Comparison of ENCODE assay signal across 10 cellular contexts in genomic region chr4:162683659-162684370, GRCh38.
DNase-seq lines count a peak whose midpoint lies in the region; ATAC-seq and FAIRE-seq lines count a peak whose summit lies in the region.
"Had no signal": no experiment of that assay in that cellular context is flagged by ENCODE, and none has a peak within 500 bp of the region (broad histone marks: within the 10 kb centered on the region; RNA-seq: fewer than 3 reads in every experiment).

No MANE protein-coding gene starts in this region.

- DNase-seq in EL, result peak; percentile 34
- no peak for DNase-seq in putamen (ENCODE audit: low spot score)
- DNase-seq in activated CD4-positive, alpha-beta T cell treated with anti-CD3 and anti-CD28 coated beads for 1 hour, result no peak
- no peak for DNase-seq in G401 (ENCODE audit: low spot score)
- no peak for DNase-seq in activated CD8-positive, alpha-beta T cell treated with anti-CD3 and anti-CD28 coated beads, Interleukin-2, amount 10 ng/mL, durations not matched to agents 7 days and 5 days
- DNase-seq: stimulated activated CD4-positive, alpha-beta T cell treated with anti-CD3 and anti-CD28 coated beads, Interleukin-12 subunit alpha, Interleukin-12 subunit beta, amount 100 ng/mL, for 4 hours had no signal

- H3K4me1 Mint-ChIP-seq in activated CD8-positive, alpha-beta T cell treated with anti-CD3 and anti-CD28 coated beads, Interleukin-2, amount 10 ng/mL, durations not matched to agents 7 days and 5 days (ENCODE audit: low read depth), result no peaks in the 10 kb centered on the region
- H3K4me1 Mint-ChIP-seq: B cell had no signal

- H3K27ac Mint-ChIP-seq in activated CD8-positive, alpha-beta T cell treated with anti-CD3 and anti-CD28 coated beads, Interleukin-2, amount 10 ng/mL, durations not matched to agents 7 days and 5 days, result no peak overlapping the region
- H3K27ac Mint-ChIP-seq: B cell had no signal

- H3K27me3 Mint-ChIP-seq in activated CD8-positive, alpha-beta T cell treated with anti-CD3 and anti-CD28 coated beads, Interleukin-2, amount 10 ng/mL, durations not matched to agents 7 days and 5 days (ENCODE audit: low read depth), result no peaks in the 10 kb centered on the region
- H3K27me3 Mint-ChIP-seq: B cell had no signal

- in situ Hi-C loops in G401 (cut with HindIII; ENCODE audit: low sequenced_read_pairs), result no loop called here

- no peak overlapping the region for H3K4me3 Mint-ChIP-seq in activated CD8-positive, alpha-beta T cell treated with anti-CD3 and anti-CD28 coated beads, Interleukin-2, amount 10 ng/mL, durations not matched to agents 7 days and 5 days
- H3K4me3 Mint-ChIP-seq: B cell had no signal

- ATAC-seq in GM21825 (IDR thresholded peaks at IDR 0.05; ENCODE audit: unreplicated experiment) (peak; percentile 81), HG03460 (IDR thresholded peaks at IDR 0.05; ENCODE audit: unreplicated experiment) (peak; percentile 90)
- no peak for ATAC-seq in activated CD8-positive, alpha-beta T cell treated with anti-CD3 and anti-CD28 coated beads, Interleukin-2, amount 10 ng/mL, durations not matched to agents 7 days and 5 days

- CTCF ChIA-PET in activated CD8-positive, alpha-beta T cell treated with anti-CD3 and anti-CD28 coated beads, Interleukin-2, amount 10 ng/mL, durations not matched to agents 7 days and 5 days (lab: Charles Lee), result no interaction called here

- POLR2A ChIA-PET in activated CD8-positive, alpha-beta T cell treated with anti-CD3 and anti-CD28 coated beads, Interleukin-2, amount 10 ng/mL, durations not matched to agents 7 days and 5 days (lab: Charles Lee), result no interaction called here

- no peaks in the 10 kb centered on the region for H3K36me3 Mint-ChIP-seq in activated CD8-positive, alpha-beta T cell treated with anti-CD3 and anti-CD28 coated beads, Interleukin-2, amount 10 ng/mL, durations not matched to agents 7 days and 5 days (ENCODE audit: low read depth)

- peaks cover 10% of the 10 kb centered on the region for H3K9me3 Mint-ChIP-seq in activated CD8-positive, alpha-beta T cell treated with anti-CD3 and anti-CD28 coated beads, Interleukin-2, amount 10 ng/mL, durations not matched to agents 7 days and 5 days (ENCODE audit: insufficient read depth)

- peak; percentile 69 for FAIRE-seq in endometrium (lab: Jason Lieb, UNC)
